1 cellular context compared by ENCODE assay signal in the genomic region with DNA sequence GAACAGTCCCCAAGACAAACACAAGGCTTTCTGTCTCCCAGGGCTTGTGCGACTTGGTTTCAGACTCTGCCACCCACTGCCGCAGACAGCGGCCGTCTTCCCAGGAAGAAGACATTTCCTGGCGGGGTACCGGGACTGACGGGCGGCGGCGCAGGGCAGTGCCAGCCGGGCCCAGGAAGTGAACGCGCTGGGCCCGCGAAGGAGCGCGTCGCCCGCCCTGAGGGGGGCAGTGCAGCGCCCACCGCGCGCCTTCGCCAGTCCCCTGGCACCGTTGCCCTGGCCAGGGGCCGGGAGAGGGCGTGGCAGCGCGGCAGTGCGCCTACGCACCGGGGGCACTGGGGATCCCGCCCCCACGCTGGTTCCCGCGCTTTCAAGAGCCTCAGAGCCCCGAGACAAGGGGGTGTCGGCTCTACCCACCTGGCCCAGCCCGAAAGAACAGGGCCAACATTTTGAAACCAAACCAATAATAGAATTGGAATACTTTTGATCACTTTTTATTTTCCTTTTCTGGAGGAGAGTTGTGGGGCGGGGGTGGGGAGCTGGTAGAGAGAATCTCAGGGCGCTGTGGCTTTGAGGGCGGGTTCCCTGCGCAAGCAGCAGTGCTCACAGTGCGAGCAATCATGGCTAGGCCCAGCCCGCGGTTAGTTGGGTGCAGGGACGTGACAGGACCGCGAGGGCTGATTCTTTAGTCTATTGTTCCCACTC.
TF ChIP-seq lines count a peak whose summit lies in the region.

No MANE protein-coding gene starts in this region.

TF ChIP-seq in SK-N-SH treated with all-trans-retinoic acid at 6 μM for 48 hours, 23 proteins besides CTCF, POLR2A, EP300 and RAD21 (continued from another document):
- TF ChIP-seq, protein P1, sequence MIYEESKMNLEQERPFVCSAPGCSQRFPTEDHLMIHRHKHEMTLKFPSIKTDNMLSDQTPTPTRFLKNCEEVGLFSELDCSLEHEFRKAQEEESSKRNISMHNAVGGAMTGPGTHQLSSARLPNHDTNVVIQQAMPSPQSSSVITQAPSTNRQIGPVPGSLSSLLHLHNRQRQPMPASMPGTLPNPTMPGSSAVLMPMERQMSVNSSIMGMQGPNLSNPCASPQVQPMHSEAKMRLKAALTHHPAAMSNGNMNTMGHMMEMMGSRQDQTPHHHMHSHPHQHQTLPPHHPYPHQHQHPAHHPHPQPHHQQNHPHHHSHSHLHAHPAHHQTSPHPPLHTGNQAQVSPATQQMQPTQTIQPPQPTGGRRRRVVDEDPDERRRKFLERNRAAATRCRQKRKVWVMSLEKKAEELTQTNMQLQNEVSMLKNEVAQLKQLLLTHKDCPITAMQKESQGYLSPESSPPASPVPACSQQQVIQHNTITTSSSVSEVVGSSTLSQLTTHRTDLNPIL (CRISPR knock-in tag; IDR thresholded peaks at IDR 0.05; ENCODE audit: low read depth) = no peak
- TF ChIP-seq SNAI2 (CRISPR knock-in tag; IDR thresholded peaks at IDR 0.05) (no peak), RARB (CRISPR knock-in tag; IDR thresholded peaks at IDR 0.05) (no peak), ESRRG (CRISPR knock-in tag; IDR thresholded peaks at IDR 0.05) (no peak)
